In genomic region chr10:71834343-71834674, GRCh38 we compare ENCODE assay signal across 18 cellular contexts.
"Had no signal": no experiment of that assay in that cellular context is flagged by ENCODE, and none has a peak within 500 bp of the region (broad histone marks: within the 10 kb centered on the region; RNA-seq: fewer than 3 reads in every experiment).

No MANE protein-coding gene starts in this region.

- H3K9me3 ChIP-seq: body of pancreas, thoracic aorta had no signal

- H3K27ac Mint-ChIP-seq: activated CD4-positive, alpha-beta memory T cell treated with anti-CD3 and anti-CD28 coated beads, Interleukin-2, amount 10 ng/mL, durations not matched to agents 7 days and 5 days; progenitor cell of endocrine pancreas had no signal

- DNase-seq: activated CD4-positive, alpha-beta memory T cell treated with anti-CD3 and anti-CD28 coated beads, Interleukin-2, amount 10 ng/mL, durations not matched to agents 7 days and 5 days; activated CD4-positive, alpha-beta T cell treated with anti-CD3 and anti-CD28 coated beads for 4 hours; activated effector memory CD4-positive, alpha-beta T cell treated with anti-CD3 and anti-CD28 coated beads, Interleukin-2, amount 50 U/mL, for 16 hours; activated T-cell treated with anti-CD3 and anti-CD28 coated beads, Interleukin-2, amount 50 U/mL, for 48 hours; amniotic stem cell; body of pancreas; cerebellar nuclear complex; occipital lobe; stimulated activated naive CD8-positive, alpha-beta T cell treated with anti-CD3 and anti-CD28 coated beads, Interleukin-15, Interleukin-2, amounts not matched to agents 100 U/mL and 50 U/mL, for 24 hours; T-helper 2 cell had no signal

- H3K9me3 Mint-ChIP-seq: activated CD4-positive, alpha-beta memory T cell treated with anti-CD3 and anti-CD28 coated beads, Interleukin-2, amount 10 ng/mL, durations not matched to agents 7 days and 5 days; activated naive CD4-positive, alpha-beta T cell treated with anti-CD3 and anti-CD28 coated beads, Interleukin-2, amount 50 U/mL, for 72 hours; natural killer cell treated with Interleukin-12 subunit alpha and Interleukin-12 subunit beta and Interleukin-15 and Interleukin-18, amount 100 ng/mL, for 72 hours had no signal

- H3K27me3 ChIP-seq: body of pancreas had no signal

- H3K27ac ChIP-seq: body of pancreas, thoracic aorta had no signal

- ATAC-seq: activated naive CD4-positive, alpha-beta T cell treated with anti-CD3 and anti-CD28 coated beads, Interleukin-2, amount 50 U/mL, for 72 hours; body of pancreas; esophagus mucosa; left lobe of liver; natural killer cell treated with Interleukin-12 subunit alpha and Interleukin-12 subunit beta and Interleukin-15 and Interleukin-18, amount 100 ng/mL, for 72 hours; right cardiac atrium; stimulated activated naive CD8-positive, alpha-beta T cell treated with anti-CD3 and anti-CD28 coated beads, Interleukin-15, Interleukin-2, amounts not matched to agents 100 U/mL and 50 U/mL, for 24 hours had no signal

- H3K4me3 Mint-ChIP-seq: activated CD4-positive, alpha-beta memory T cell treated with anti-CD3 and anti-CD28 coated beads, Interleukin-2, amount 10 ng/mL, durations not matched to agents 7 days and 5 days; natural killer cell treated with Interleukin-12 subunit alpha and Interleukin-12 subunit beta and Interleukin-15 and Interleukin-18, amount 100 ng/mL, for 72 hours had no signal

- H3K27me3 Mint-ChIP-seq: activated CD4-positive, alpha-beta memory T cell treated with anti-CD3 and anti-CD28 coated beads, Interleukin-2, amount 10 ng/mL, durations not matched to agents 7 days and 5 days; natural killer cell treated with Interleukin-12 subunit alpha and Interleukin-12 subunit beta and Interleukin-15 and Interleukin-18, amount 100 ng/mL, for 72 hours; progenitor cell of endocrine pancreas had no signal

- H3K4me3 ChIP-seq: body of pancreas, skin epidermis, thoracic aorta had no signal
